In the genomic region with DNA sequence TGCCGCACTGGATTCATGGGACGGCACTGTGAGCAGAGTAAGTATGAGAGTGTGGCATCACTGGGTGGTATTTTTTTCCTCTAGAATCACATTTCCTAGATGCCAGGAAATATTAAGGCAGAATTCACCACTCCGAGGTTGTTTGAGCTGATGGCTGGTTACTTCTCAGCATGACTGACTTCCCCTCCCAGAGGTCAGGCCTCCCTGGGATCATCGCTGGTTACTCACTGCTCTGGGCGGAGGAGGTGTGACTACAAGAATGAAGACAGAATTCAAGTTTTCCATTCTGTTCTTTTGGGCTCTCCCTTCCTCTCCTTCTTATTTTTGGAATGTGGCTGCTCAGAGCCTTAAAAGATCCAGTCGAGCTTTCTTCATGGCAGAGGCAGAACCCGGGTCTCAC, we compare ENCODE assay signal across 1 cellular context.
TF ChIP-seq lines count a peak whose summit lies in the region.

No MANE protein-coding gene starts in this region.

TF ChIP-seq in SK-N-SH, 30 proteins besides CTCF, POLR2A, EP300 and RAD21 (continued from another document):
- TF ChIP-seq, protein P1, sequence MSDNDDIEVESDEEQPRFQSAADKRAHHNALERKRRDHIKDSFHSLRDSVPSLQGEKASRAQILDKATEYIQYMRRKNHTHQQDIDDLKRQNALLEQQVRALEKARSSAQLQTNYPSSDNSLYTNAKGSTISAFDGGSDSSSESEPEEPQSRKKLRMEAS (IDR thresholded peaks at IDR 0.05; ENCODE audit: low read depth) = no peak
